Comparison of ENCODE assay signal across 21 cellular contexts in genomic region chr3:61600195-61600594, GRCh38. TPM values are rescaled to one million over a fixed set of nuclear protein-coding genes. Genes with fewer than 3 reads are reported as not detected.
DNase-seq lines count a peak whose midpoint lies in the region; ATAC-seq, FAIRE-seq and TF ChIP-seq lines count a peak whose summit lies in the region.
"Had no signal": no experiment of that assay in that cellular context is flagged by ENCODE, and none has a peak within 500 bp of the region (broad histone marks: within the 10 kb centered on the region; RNA-seq: fewer than 3 reads in every experiment).

No MANE protein-coding gene starts in this region.

- no peak overlapping the region for H3K27ac ChIP-seq in keratinocyte (ENCODE audit: control insufficient read depth, insufficient read depth, low read length)
- H3K27ac ChIP-seq in CD8-positive, alpha-beta T cell (ENCODE audit: low read depth, low read length), result no peak overlapping the region

- H3K27me3 ChIP-seq in adipocyte (replicated peaks; ENCODE audit: control insufficient read depth, insufficient read depth, low read length), result no peaks in the 10 kb centered on the region
- no peaks in the 10 kb centered on the region for H3K27me3 ChIP-seq in keratinocyte (ENCODE audit: control insufficient read depth, extremely low read depth, insufficient read depth, low read length)
- no peaks in the 10 kb centered on the region for H3K27me3 ChIP-seq in CD8-positive, alpha-beta T cell (ENCODE audit: insufficient read depth, low read length)

- H3K9me3 ChIP-seq in adipocyte (ENCODE audit: control insufficient read depth, low read length) (no peaks in the 10 kb centered on the region), keratinocyte (ENCODE audit: control insufficient read depth, low read depth, low read length) (no peaks in the 10 kb centered on the region)
- no peaks in the 10 kb centered on the region for H3K9me3 ChIP-seq in CD8-positive, alpha-beta T cell (ENCODE audit: low read length)

- no peak overlapping the region for H3K4me3 ChIP-seq in adipocyte (ENCODE audit: low read length)
- no peak overlapping the region for H3K4me3 ChIP-seq in choroid plexus epithelial cell (ENCODE audit: low read depth, low read length)
- H3K4me3 ChIP-seq in keratinocyte (ENCODE audit: control insufficient read depth in 2 of 3, extremely low read depth in 1 of 3, insufficient read depth in 2 of 3, low read depth in 1 of 3, low read length in 3 of 3), result no peak overlapping the region
- H3K4me3 ChIP-seq in CD8-positive, alpha-beta T cell (ENCODE audit: low read depth, low read length), result no peak overlapping the region

- H3K36me3 Mint-ChIP-seq in CD8-positive, alpha-beta T cell, result no peaks in the 10 kb centered on the region
- H3K36me3 Mint-ChIP-seq: CD4-positive, CD25-positive, alpha-beta regulatory T cell had no signal

- H3K27ac Mint-ChIP-seq in CD8-positive, alpha-beta T cell, result no peak overlapping the region
- H3K27ac Mint-ChIP-seq: CD4-positive, CD25-positive, alpha-beta regulatory T cell had no signal

- peaks cover 8% of the 10 kb centered on the region for H3K27me3 Mint-ChIP-seq in CD8-positive, alpha-beta T cell (ENCODE audit: low read depth)
- H3K27me3 Mint-ChIP-seq: CD4-positive, CD25-positive, alpha-beta regulatory T cell had no signal

- peak; percentile 51 for FAIRE-seq in keratinocyte (lab: Jason Lieb, UNC)
- FAIRE-seq: H54, RCC 7860 had no signal

- H4K20me1 ChIP-seq in keratinocyte (ENCODE audit: control insufficient read depth, extremely low read depth, insufficient read depth, low read length), result no peaks in the 10 kb centered on the region

- dilution Hi-C loops in keratinocyte (cut with MboI; ENCODE audit: extremely low pct_ligation_motif_present, low sequenced_read_pairs), result no loop called here

- peaks cover 40% of the 10 kb centered on the region for H3K79me2 ChIP-seq in keratinocyte (ENCODE audit: control insufficient read depth, insufficient read depth, low read length)

- H3K4me1 Mint-ChIP-seq in CD8-positive, alpha-beta T cell (ENCODE audit: low read depth), result no peaks in the 10 kb centered on the region
- H3K4me1 Mint-ChIP-seq: CD4-positive, CD25-positive, alpha-beta regulatory T cell had no signal

- no peak for ATAC-seq in HG03565 (IDR thresholded peaks at IDR 0.05; ENCODE audit: unreplicated experiment)
- no peak for ATAC-seq in CD8-positive, alpha-beta T cell

- no peak overlapping the region for H3K4me2 ChIP-seq in keratinocyte (ENCODE audit: control insufficient read depth, extremely low read depth, insufficient read depth, low read depth, low read length)

- intact Hi-C loops in CD8-positive, alpha-beta T cell (cut with DNase I, micrococcal nuclease), result no loop called here

- no peaks in the 10 kb centered on the region for H3K9me1 ChIP-seq in keratinocyte (ENCODE audit: control insufficient read depth, extremely low read depth, insufficient read depth, low read length)

- no peak overlapping the region for H3K4me3 Mint-ChIP-seq in CD8-positive, alpha-beta T cell
- H3K4me3 Mint-ChIP-seq: CD4-positive, CD25-positive, alpha-beta regulatory T cell had no signal

- CTCF ChIA-PET in CD8-positive, alpha-beta T cell (lab: Charles Lee), result no interaction called here

- H3K4me1 ChIP-seq in adipocyte (ENCODE audit: control insufficient read depth, insufficient read depth, low read length) (peaks cover 63% of the 10 kb centered on the region), keratinocyte (ENCODE audit: control insufficient read depth, extremely low read depth, insufficient read depth, low read length) (no peaks in the 10 kb centered on the region)
- no peaks in the 10 kb centered on the region for H3K4me1 ChIP-seq in CD8-positive, alpha-beta T cell (ENCODE audit: insufficient read depth, low read length)

- no peak overlapping the region for H2AFZ ChIP-seq in keratinocyte (ENCODE audit: control insufficient read depth, low read length)

- no peaks in the 10 kb centered on the region for H3K36me3 ChIP-seq in adipocyte (ENCODE audit: control insufficient read depth, insufficient read depth, low read length, severe bottlenecking)
- peaks cover 0 to 2% of the 10 kb centered on the region in 2 experiments for H3K36me3 ChIP-seq in keratinocyte (ENCODE audit: control insufficient read depth in 2 of 2, extremely low read depth in 1 of 2, insufficient read depth in 2 of 2, low read length in 2 of 2)
- no peaks in the 10 kb centered on the region for H3K36me3 ChIP-seq in CD8-positive, alpha-beta T cell (ENCODE audit: insufficient read depth, low read length)

- TF ChIP-seq CTCF in choroid plexus epithelial cell (conservative IDR thresholded peaks at IDR 0.05; ENCODE audit: low read depth, low read length) (no peak), keratinocyte (optimal IDR thresholded peaks at IDR 0.05 in 1 of 3, IDR thresholded peaks at IDR 0.05 in 1 of 3, conservative IDR thresholded peaks at IDR 0.05 in 1 of 3; ENCODE audit: extremely low read depth in 1 of 3, insufficient read depth in 2 of 3, low read length in 3 of 3) (no peak)
- TF ChIP-seq CTCF in CD8-positive, alpha-beta T cell (IDR thresholded peaks at IDR 0.05), result no peak

- DNase-seq in LHCN-M2 (ENCODE audit: low read depth) (peak; percentile 46), adipocyte (ENCODE audit: low read depth) (peak; percentile 16), choroid plexus epithelial cell (ENCODE audit: low read depth) (peak; percentile 64), keratinocyte (ENCODE audit: low read depth, low spot score) (no peak), ureter (ENCODE audit: low spot score) (no peak)
- DNase-seq in CD8-positive, alpha-beta T cell, result no peak
- DNase-seq: CD4-positive, CD25-positive, alpha-beta regulatory T cell; COR-L47; DMS79; Kasumi-1; MM.1S; NCI-H1092 treated with DMSO at 0.1 percent for 48 hours; NCI-H146; NCI-H2029 treated with DMSO at 0.1 percent for 48 hours; NCI-H2171; NCI-H524 treated with DMSO at 0.1 percent for 48 hours; NCI-H82; Right ventricle myocardium superior had no signal

- H3K9me3 Mint-ChIP-seq in CD8-positive, alpha-beta T cell, result no peaks in the 10 kb centered on the region

- no peak overlapping the region for H3K9ac ChIP-seq in adipocyte (ENCODE audit: low read length)
- H3K9ac ChIP-seq in keratinocyte (ENCODE audit: control insufficient read depth, extremely low read depth, insufficient read depth, low read length), result no peak overlapping the region

- POLR2A ChIA-PET in CD8-positive, alpha-beta T cell (lab: Charles Lee), result no interaction called here

RNA-seq across cellular contexts. Expression of gene PTPRG, which starts 38.8 kb away (rescaled TPM):
- 26.2 and 32.2 TPM in 2 replicates for total RNA-seq in LHCN-M2 (2014; rRNA removed)
- polyA plus RNA-seq in LHCN-M2 (2012), result 9.3 TPM
- polyA plus RNA-seq in keratinocyte, result 10.0 to 17.7 TPM (median 12.1 TPM) in 3 replicates
- polyA plus RNA-seq in keratinocyte (2011; ENCODE audit: low read depth), result 6.6 TPM
- polyA plus RNA-seq in keratinocyte (2011; cell fraction: cytosol; rRNA removed), result 3.3 and 6.6 TPM in 2 replicates
- 25.3 and 25.7 TPM in 2 replicates for polyA plus RNA-seq in keratinocyte (2011; cell fraction: nucleus; rRNA removed)
- polyA plus RNA-seq in keratinocyte (2012; ENCODE audit: low replicate concordance), result 4.6 and 15.9 TPM in 2 replicates
- polyA minus RNA-seq in keratinocyte, result 32.9 to 58.1 TPM (median 52.0 TPM) in 3 replicates
- polyA minus RNA-seq in keratinocyte (2011; cell fraction: cytosol; rRNA and poly(A)+ RNA removed), result 20.0 TPM
- polyA minus RNA-seq in keratinocyte (2011; cell fraction: nucleus; rRNA and poly(A)+ RNA removed), result 87.3 and 142 TPM in 2 replicates
- not detected for total RNA-seq in CD8-positive, alpha-beta T cell
- 61.4 TPM for total RNA-seq in ureter
- total RNA-seq: CD4-positive, CD25-positive, alpha-beta regulatory T cell had no signal
- polyA plus RNA-seq: CD4-positive, CD25-positive, alpha-beta regulatory T cell had no signal

Comparison
In these comparisons a context has a peak if more than half of its experiments do, and no peak if none do; other contexts are left out.
1. DNase-seq: peak in LHCN-M2 (single experiment), adipocyte (single experiment) and choroid plexus epithelial cell (single experiment); none in keratinocyte (single experiment), CD8-positive, alpha-beta T cell (0 of 7) and ureter (single experiment).
2. RNA of gene PTPRG, which starts 38.8 kb away (total RNA-seq): 61.4 TPM in ureter (single experiment) and 26.2 to 32.2 TPM in LHCN-M2; not detected in CD8-positive, alpha-beta T cell; every median in the first group is over 10 times any median in the second.